Comparison of ENCODE assay signal across 26 cellular contexts in the genomic region with DNA sequence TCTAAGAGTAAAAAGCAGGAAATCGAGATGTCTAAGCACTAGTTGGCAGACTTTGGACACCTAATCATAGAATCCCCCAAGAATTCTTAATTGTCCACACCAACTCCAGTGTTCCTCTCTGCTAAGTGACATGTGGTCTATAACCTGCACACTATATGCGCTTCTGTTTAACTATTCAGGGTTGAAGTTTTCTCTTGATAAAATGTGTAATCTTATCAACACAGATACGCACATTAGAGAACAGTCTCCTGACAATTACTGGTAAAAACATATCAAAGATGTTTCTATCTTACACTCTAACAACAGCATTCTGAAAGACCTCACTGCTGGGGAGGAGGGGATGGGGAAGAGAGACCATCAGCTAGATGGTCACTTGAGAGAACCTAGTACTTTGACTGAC. TPM values are rescaled to one million over a fixed set of nuclear protein-coding genes. Genes with fewer than 3 reads are reported as not detected.
"Had no signal": no experiment of that assay in that cellular context is flagged by ENCODE, and none has a peak within 500 bp of the region (broad histone marks: within the 10 kb centered on the region; RNA-seq: fewer than 3 reads in every experiment).

No MANE protein-coding gene starts in this region.

- H3K4me1 ChIP-seq: lower lobe of right lung, prostate gland, sigmoid colon, suprapubic skin, tibial artery, upper lobe of right lung had no signal

- H3K4me3 ChIP-seq: lower lobe of right lung, ovary, prostate gland, sigmoid colon, spleen, suprapubic skin, thoracic aorta, tibial artery, upper lobe of right lung had no signal

- H3K9me3 ChIP-seq: lower lobe of right lung, ovary, prostate gland, sigmoid colon, spleen, suprapubic skin, thoracic aorta, tibial artery, upper lobe of right lung had no signal

- H3K27ac ChIP-seq: lower lobe of right lung, ovary, prostate gland, sigmoid colon, spleen, suprapubic skin, thoracic aorta, tibial artery, upper lobe of right lung had no signal

- H3K36me3 ChIP-seq: lower lobe of right lung, ovary, prostate gland, sigmoid colon, spleen, suprapubic skin, thoracic aorta, tibial artery, upper lobe of right lung had no signal

- DNase-seq: hippocampal formation; kidney glomerular epithelial cell; left cardiac atrium; left ventricle myocardium superior; lower lobe of right lung; mammary epithelial cell; mesenchymal stem cell; naive thymus-derived CD4-positive, alpha-beta T cell; ovary; posterior cingulate gyrus; retina; right cardiac atrium; sigmoid colon; small intestine; spleen; stimulated activated CD4-positive, alpha-beta T cell treated with anti-CD3 and anti-CD28 coated beads, Interleukin-4, amount 100 ng/mL, for 24 hours; stimulated activated naive CD4-positive, alpha-beta T cell; tibial artery; trophoblast cell; upper lobe of right lung had no signal

- H3K27me3 ChIP-seq: ovary, sigmoid colon, spleen, suprapubic skin, tibial artery, upper lobe of right lung had no signal

RNA-seq across cellular contexts. Expression of a gene that starts 3.9 kb away (rescaled TPM):
- total RNA-seq: mammary epithelial cell; myocyte; naive thymus-derived CD4-positive, alpha-beta T cell; thoracic aorta had no signal
- polyA plus RNA-seq: mammary epithelial cell; naive thymus-derived CD4-positive, alpha-beta T cell; neural cell had no signal

RNA-seq across cellular contexts. Expression of a gene that starts 42.1 kb away (rescaled TPM):
- total RNA-seq: mammary epithelial cell; myocyte; natural killer cell treated with Interleukin-12 subunit alpha and Interleukin-12 subunit beta and Interleukin-15 and Interleukin-18, amount 100 ng/mL, for 72 hours had no signal
- polyA plus RNA-seq: naive thymus-derived CD4-positive, alpha-beta T cell; neural cell had no signal
